8 cellular contexts compared by ENCODE assay signal in the genomic region with DNA sequence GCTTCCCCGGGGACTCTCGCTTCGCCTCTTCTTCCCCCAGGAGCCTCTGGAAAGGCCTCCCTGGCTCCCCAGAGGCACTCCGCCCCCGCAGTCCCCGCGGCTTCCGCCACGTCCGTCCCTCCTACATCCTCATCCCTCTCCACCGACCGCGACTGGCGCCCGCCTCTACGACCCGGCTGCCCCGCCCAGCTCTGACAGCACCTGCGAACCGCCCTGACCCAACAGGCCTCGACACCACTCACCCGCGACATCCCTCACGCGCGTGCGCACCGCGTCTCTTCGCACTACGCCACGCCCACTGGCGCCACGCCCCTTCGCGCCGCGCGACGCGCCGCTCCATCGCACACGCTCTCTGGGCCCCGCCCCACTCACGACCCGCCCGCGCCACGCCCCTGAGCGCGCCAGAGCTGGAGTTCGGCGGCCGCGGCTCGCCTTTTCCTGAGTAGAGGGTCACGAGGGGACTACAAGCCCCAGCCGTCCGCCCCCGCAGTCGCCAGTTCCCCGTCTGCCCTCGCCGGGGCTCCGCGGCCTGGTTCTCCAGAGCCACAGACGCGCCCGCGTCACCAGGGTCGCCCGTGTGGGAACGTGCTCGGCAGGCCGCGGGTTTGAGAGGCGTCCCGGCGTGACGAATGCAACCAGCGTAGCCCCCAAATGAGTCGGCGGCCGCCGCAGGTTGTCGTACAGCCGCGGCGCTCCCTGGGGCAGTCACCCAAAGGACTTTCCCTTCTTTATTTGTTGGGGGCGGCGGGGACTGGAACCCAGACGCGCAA. TPM values are rescaled to one million over a fixed set of nuclear protein-coding genes. Genes with fewer than 3 reads are reported as not detected.
DNase-seq lines count a peak whose midpoint lies in the region; ATAC-seq and TF ChIP-seq lines count a peak whose summit lies in the region.

No MANE protein-coding gene starts in this region.

- TF ChIP-seq CTCF in GM12864 (IDR thresholded peaks at IDR 0.05; ENCODE audit: low read depth, low read length, missing control alignments) = no peak
- no peak for TF ChIP-seq CTCF in SK-N-SH (IDR thresholded peaks at IDR 0.05)
- TF ChIP-seq CTCF in osteocyte (IDR thresholded peaks at IDR 0.05) = no peak
- no peak for TF ChIP-seq CTCF in thoracic aorta (IDR thresholded peaks at IDR 0.05)

- H3K36me3 ChIP-seq in SK-N-SH (replicated peaks in 1 of 2; ENCODE audit: control insufficient read depth in 1 of 2, insufficient read depth in 2 of 2, low read length in 1 of 2) (peaks cover 19 to 26% of the 10 kb centered on the region in 2 experiments), thoracic aorta (peaks cover 6% of the 10 kb centered on the region)

- no peak; the same call in 1 of the 2 replicates for TF ChIP-seq RAD21 in SK-N-SH (IDR thresholded peaks at IDR 0.05; ENCODE audit: low read length)

- H3K27me3 Mint-ChIP-seq in osteocyte (ENCODE audit: unreplicated experiment) = no peaks in the 10 kb centered on the region

- POLR2A ChIA-PET in SK-N-SH (lab: Yijun Ruan, JAX) = interaction anchor here (0.8 to 2.1 kb wide), 9 partner anchors 15 to 210 kb away, joined by 3 to 18 read pairs (median 4); partner anchors contain the start of genes GNA13, LRRC37A3 and RGS9

- H3K79me2 ChIP-seq in SK-N-SH (ENCODE audit: insufficient read depth) = 0 out of 2 replicates have a peak, but pooled peaks cover 6% of the 10 kb centered on the region

- CTCF ChIA-PET in SK-N-SH (lab: Yijun Ruan, JAX) = interaction anchor here (0.9 to 4.8 kb wide), 7 partner anchors 10 to 223 kb away, joined by 3 to 20 read pairs (median 5); partner anchors contain the start of gene RGS9

- peaks cover 0 to 9% of the 10 kb centered on the region in 2 donors for H3K36me3 Mint-ChIP-seq in activated naive CD4-positive, alpha-beta T cell treated with anti-CD3 and anti-CD28 coated beads, Interleukin-2, amount 50 U/mL, for 72 hours
- H3K36me3 Mint-ChIP-seq in osteocyte (ENCODE audit: unreplicated experiment) = peaks cover 22% of the 10 kb centered on the region

- no peaks in the 10 kb centered on the region for H4K20me1 ChIP-seq in SK-N-SH (ENCODE audit: insufficient read depth)

- ATAC-seq in HG02642 (IDR thresholded peaks at IDR 0.05; ENCODE audit: poor library complexity, unreplicated experiment) = peak; percentile 90
- ATAC-seq in activated naive CD4-positive, alpha-beta T cell treated with anti-CD3 and anti-CD28 coated beads, Interleukin-2, amount 50 U/mL, for 72 hours = peak; percentile 81 to 84
- ATAC-seq in thoracic aorta (ENCODE audit: insufficient number of reproducible peaks, low FRiP score, low read depth) = peak; percentile 88

- H3K27me3 ChIP-seq in SK-N-SH (ENCODE audit: insufficient read depth) (no peaks in the 10 kb centered on the region), thoracic aorta (replicated peaks; ENCODE audit: insufficient read depth) (no peaks in the 10 kb centered on the region)

- H3K27ac ChIP-seq in SK-N-SH (ENCODE audit: low read depth in 2 of 2, low read length in 1 of 2) (peak overlapping the region; percentile 86 to 95), thoracic aorta (peak overlapping the region; percentile 95)

- no peaks in the 10 kb centered on the region for H3K9me3 Mint-ChIP-seq in activated naive CD4-positive, alpha-beta T cell treated with anti-CD3 and anti-CD28 coated beads, Interleukin-2, amount 50 U/mL, for 72 hours
- H3K9me3 Mint-ChIP-seq in osteocyte (ENCODE audit: unreplicated experiment) = no peaks in the 10 kb centered on the region

- no peaks in the 10 kb centered on the region for H3K9me2 ChIP-seq in SK-N-SH

- DNase-seq in GM12864 (ENCODE audit: low read depth) (peak; percentile 91), NCI-H1092 treated with DMSO at 0.1 percent for 48 hours (lab: John Stamatoyannopoulos, UW) (peak; percentile 95), SK-N-SH (peak; percentile 99), glomerular visceral epithelial cell (ENCODE audit: extremely low spot score) (peak; percentile 98), osteocyte (ENCODE audit: extremely low spot score, unreplicated experiment) (peak; percentile 98), thoracic aorta (ENCODE audit: low spot score) (peak; percentile 84)
- peak; percentile 97 to 98 for DNase-seq in activated naive CD4-positive, alpha-beta T cell treated with anti-CD3 and anti-CD28 coated beads, Interleukin-2, amount 50 U/mL, for 72 hours (ENCODE audit: low spot score in 2 of 2)

- peak overlapping the region; percentile 52 for H3K4me3 ChIP-seq in GM12864 (ENCODE audit: low read depth, low read length)
- peak overlapping the region; percentile 68 to 74 for H3K4me3 ChIP-seq in SK-N-SH (ENCODE audit: low read depth in 2 of 2, low read length in 1 of 2)
- H3K4me3 ChIP-seq in thoracic aorta = peak overlapping the region; percentile 85

- H3K4me3 Mint-ChIP-seq in osteocyte (ENCODE audit: unreplicated experiment) = peak overlapping the region; percentile 99

- H3K4me2 ChIP-seq in SK-N-SH = peak overlapping the region; percentile 81

- peak overlapping the region; percentile 94 for H2AFZ ChIP-seq in SK-N-SH (ENCODE audit: low read depth)

- H3K27ac Mint-ChIP-seq in activated naive CD4-positive, alpha-beta T cell treated with anti-CD3 and anti-CD28 coated beads, Interleukin-2, amount 50 U/mL, for 72 hours = peak overlapping the region; percentile 99 to 100
- peak overlapping the region; percentile 99 for H3K27ac Mint-ChIP-seq in osteocyte (ENCODE audit: unreplicated experiment)

- H3K9ac ChIP-seq in SK-N-SH = peak overlapping the region; percentile 92

- H3K9me3 ChIP-seq in SK-N-SH (no peaks in the 10 kb centered on the region), thoracic aorta (no peaks in the 10 kb centered on the region)

- 1% methylated on average over 53 of the region's 94 CpGs for WGBS in SK-N-SH (ENCODE audit: low lambda C conversion rate)

- peaks cover 3 to 5% of the 10 kb centered on the region in 2 experiments; a peak in 1 of 4 replicates for H3K4me1 ChIP-seq in SK-N-SH (ENCODE audit: control insufficient read depth in 1 of 2, insufficient read depth in 2 of 2, low read depth in 1 of 2, low read length in 1 of 2)
- peaks cover 9 to 21% of the 10 kb centered on the region in 2 donors for H3K4me1 ChIP-seq in thoracic aorta (ENCODE audit: control insufficient read depth in 1 of 2, low read depth in 2 of 2)

- no peak; a peak in 1 of 4 replicates for TF ChIP-seq EP300 in SK-N-SH (IDR thresholded peaks at IDR 0.05; ENCODE audit: borderline replicate concordance in 1 of 2, low read depth in 1 of 2, low read length in 1 of 2)

- peaks cover 24% of the 10 kb centered on the region for H3F3A ChIP-seq in SK-N-SH (replicated peaks; ENCODE audit: insufficient read depth)

- H3K4me1 Mint-ChIP-seq in osteocyte (ENCODE audit: unreplicated experiment) = peaks cover 22% of the 10 kb centered on the region

TF ChIP-seq in SK-N-SH, 30 proteins besides CTCF, POLR2A, EP300 and RAD21 (continues in another document):
- TF ChIP-seq, protein P1, sequence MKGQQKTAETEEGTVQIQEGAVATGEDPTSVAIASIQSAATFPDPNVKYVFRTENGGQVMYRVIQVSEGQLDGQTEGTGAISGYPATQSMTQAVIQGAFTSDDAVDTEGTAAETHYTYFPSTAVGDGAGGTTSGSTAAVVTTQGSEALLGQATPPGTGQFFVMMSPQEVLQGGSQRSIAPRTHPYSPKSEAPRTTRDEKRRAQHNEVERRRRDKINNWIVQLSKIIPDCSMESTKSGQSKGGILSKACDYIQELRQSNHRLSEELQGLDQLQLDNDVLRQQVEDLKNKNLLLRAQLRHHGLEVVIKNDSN (IDR thresholded peaks at IDR 0.05; ENCODE audit: borderline replicate concordance, low read depth) = no peak
- TF ChIP-seq, protein P2, sequence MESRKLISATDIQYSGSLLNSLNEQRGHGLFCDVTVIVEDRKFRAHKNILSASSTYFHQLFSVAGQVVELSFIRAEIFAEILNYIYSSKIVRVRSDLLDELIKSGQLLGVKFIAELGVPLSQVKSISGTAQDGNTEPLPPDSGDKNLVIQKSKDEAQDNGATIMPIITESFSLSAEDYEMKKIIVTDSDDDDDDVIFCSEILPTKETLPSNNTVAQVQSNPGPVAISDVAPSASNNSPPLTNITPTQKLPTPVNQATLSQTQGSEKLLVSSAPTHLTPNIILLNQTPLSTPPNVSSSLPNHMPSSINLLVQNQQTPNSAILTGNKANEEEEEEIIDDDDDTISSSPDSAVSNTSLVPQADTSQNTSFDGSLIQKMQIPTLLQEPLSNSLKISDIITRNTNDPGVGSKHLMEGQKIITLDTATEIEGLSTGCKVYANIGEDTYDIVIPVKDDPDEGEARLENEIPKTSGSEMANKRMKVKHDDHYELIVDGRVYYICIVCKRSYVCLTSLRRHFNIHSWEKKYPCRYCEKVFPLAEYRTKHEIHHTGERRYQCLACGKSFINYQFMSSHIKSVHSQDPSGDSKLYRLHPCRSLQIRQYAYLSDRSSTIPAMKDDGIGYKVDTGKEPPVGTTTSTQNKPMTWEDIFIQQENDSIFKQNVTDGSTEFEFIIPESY (IDR thresholded peaks at IDR 0.05; ENCODE audit: borderline replicate concordance, low read depth) = no peak
- TF ChIP-seq IRF3 (IDR thresholded peaks at IDR 0.05; ENCODE audit: low read depth, low read length) (no peak), RFX5 (IDR thresholded peaks at IDR 0.05; ENCODE audit: low read length) (no peak), TAF1 (IDR thresholded peaks at IDR 0.05; ENCODE audit: borderline replicate concordance, low read depth, low read length) (peak; percentile 75; the same call in 1 of the 2 replicates), TEAD4 (IDR thresholded peaks at IDR 0.05; ENCODE audit: borderline replicate concordance, insufficient read depth) (no peak)
- TF ChIP-seq, protein P3, sequence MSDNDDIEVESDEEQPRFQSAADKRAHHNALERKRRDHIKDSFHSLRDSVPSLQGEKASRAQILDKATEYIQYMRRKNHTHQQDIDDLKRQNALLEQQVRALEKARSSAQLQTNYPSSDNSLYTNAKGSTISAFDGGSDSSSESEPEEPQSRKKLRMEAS (IDR thresholded peaks at IDR 0.05; ENCODE audit: low read depth) = peak; percentile 89

RNA-seq across cellular contexts. Expression of gene LRRC37A3, which starts 56.2 kb away (rescaled TPM):
- 10.4 and 10.9 TPM in 2 replicates for polyA plus RNA-seq in SK-N-SH (2012; rRNA removed)
- polyA plus RNA-seq in SK-N-SH (2012; cell fraction: cytosol; rRNA removed) = 7.0 and 8.0 TPM in 2 replicates
- 54.8 and 61.1 TPM in 2 replicates for polyA plus RNA-seq in SK-N-SH (2012; cell fraction: nucleus; rRNA removed)
- total RNA-seq in activated naive CD4-positive, alpha-beta T cell treated with anti-CD3 and anti-CD28 coated beads, Interleukin-2, amount 50 U/mL, for 72 hours = 10 to 100 TPM in 1 of 2 donors, 1 to 10 TPM in 1; 7.2 to 16.4 TPM
- total RNA-seq in osteocyte = 25.1 and 27.3 TPM in 2 replicates
- total RNA-seq in thoracic aorta = 1 to 10 TPM; 3.7 to 8.7 TPM

Comparison
In these comparisons a context has a peak if more than half of its experiments do, and no peak if none do; other contexts are left out.
1. Peak in every context shown above with its lines: DNase-seq, ATAC-seq, H3K4me3 ChIP-seq and H3K27ac ChIP-seq.